In the genomic region with DNA sequence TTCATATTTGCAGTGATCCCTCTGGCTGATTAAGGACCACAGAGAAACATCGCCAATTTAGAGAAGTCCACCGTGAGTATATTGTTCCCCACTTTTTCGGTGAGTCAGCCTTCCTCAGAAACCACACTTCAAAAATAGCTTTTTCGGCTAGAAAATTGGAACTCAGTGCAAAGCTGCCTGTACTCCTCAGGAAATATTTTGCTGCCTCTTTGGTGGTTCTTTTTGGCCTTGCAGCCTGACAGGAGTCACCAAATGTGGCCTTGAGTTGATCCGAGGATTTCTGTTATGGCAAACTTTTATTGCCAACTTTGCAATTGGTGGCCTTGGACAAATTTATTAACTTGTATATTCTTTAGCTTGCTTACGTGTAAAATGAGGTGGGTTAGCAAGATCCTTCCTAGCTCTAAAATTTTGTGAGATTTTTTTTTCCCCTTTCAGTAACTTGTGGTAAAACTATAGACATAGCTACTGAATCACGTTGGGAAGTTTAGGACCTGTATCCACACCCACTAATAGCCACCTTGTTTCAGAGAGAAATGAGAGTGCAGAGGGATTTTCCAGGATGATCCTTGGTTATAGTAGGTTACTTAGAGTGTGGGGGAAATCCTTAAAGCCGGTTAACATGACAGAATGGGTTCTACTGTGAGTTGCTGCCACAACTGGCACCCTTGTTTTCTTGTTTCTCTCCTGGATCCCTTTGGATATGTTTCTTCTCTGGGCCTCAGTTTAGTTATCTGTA, we compare ENCODE assay signal across 8 cellular contexts. TPM values are rescaled to one million over a fixed set of nuclear protein-coding genes. Genes with fewer than 3 reads are reported as not detected.
A peak's percentile ranks its signal among the peaks of the same experiment; 100 is the strongest.
DNase-seq lines count a peak whose midpoint lies in the region; ATAC-seq and TF ChIP-seq lines count a peak whose summit lies in the region.

No MANE protein-coding gene starts in this region.

- WGBS in upper lobe of left lung, 2 donors = 42 to 54% methylated on average over 8 of the region's 8 CpGs

- ATAC-seq in activated T-cell treated with anti-CD3 and anti-CD28 coated beads, Interleukin-2, amount 50 U/mL, for 72 hours (replicated peaks in 1 of 2) = peak; percentile 25 to 57
- peak in 1 of 2 donors; percentile 61 for ATAC-seq in upper lobe of left lung (ENCODE audit: low FRiP score in 2 of 2)
- ATAC-seq in HG02623 (IDR thresholded peaks at IDR 0.05; ENCODE audit: unreplicated experiment) = no peak
- no peak for ATAC-seq in GM21423 (IDR thresholded peaks at IDR 0.05; ENCODE audit: unreplicated experiment)

- TF ChIP-seq CTCF in upper lobe of left lung (IDR thresholded peaks at IDR 0.05) = no peak

- peak overlapping the region; percentile 53 for H3K4me3 Mint-ChIP-seq in activated naive CD4-positive, alpha-beta T cell treated with anti-CD3 and anti-CD28 coated beads for 36 hours
- H3K4me3 Mint-ChIP-seq in activated T-cell treated with anti-CD3 and anti-CD28 coated beads, Interleukin-2, amount 50 U/mL, for 72 hours = peak overlapping the region; percentile 71 to 92

- peaks cover 81% of the 10 kb centered on the region for H3K4me1 Mint-ChIP-seq in activated naive CD4-positive, alpha-beta T cell treated with anti-CD3 and anti-CD28 coated beads for 36 hours (ENCODE audit: low read depth)
- peaks cover 92% of the 10 kb centered on the region for H3K4me1 Mint-ChIP-seq in activated T-cell treated with anti-CD3 and anti-CD28 coated beads, Interleukin-2, amount 50 U/mL, for 72 hours (ENCODE audit: low read depth)

- no peak for TF ChIP-seq EP300 in upper lobe of left lung (IDR thresholded peaks at IDR 0.05)

- no peak for DNase-seq in activated naive CD4-positive, alpha-beta T cell treated with anti-CD3 and anti-CD28 coated beads for 36 hours
- no peak for DNase-seq in activated naive CD4-positive, alpha-beta T cell (lab: John Stamatoyannopoulos, UW)
- DNase-seq in activated T-cell treated with anti-CD3 and anti-CD28 coated beads, Interleukin-2, amount 50 U/mL, for 72 hours = no peak
- DNase-seq in iris pigment epithelial cell (ENCODE audit: low read depth) (peak; percentile 47), upper lobe of left lung (no peak), posterior cingulate gyrus (no peak)

- H3K27me3 Mint-ChIP-seq in activated naive CD4-positive, alpha-beta T cell treated with anti-CD3 and anti-CD28 coated beads for 36 hours (ENCODE audit: low read depth) = no peaks in the 10 kb centered on the region
- H3K27me3 Mint-ChIP-seq in activated T-cell treated with anti-CD3 and anti-CD28 coated beads, Interleukin-2, amount 50 U/mL, for 72 hours (ENCODE audit: low read depth) = no peaks in the 10 kb centered on the region

- H3K27me3 ChIP-seq in upper lobe of left lung = no peaks in the 10 kb centered on the region

- H3K9me3 ChIP-seq in upper lobe of left lung = no peaks in the 10 kb centered on the region

- H3K4me1 ChIP-seq in upper lobe of left lung = peaks cover 65 to 88% (median 78%) of the 10 kb centered on the region in 4 donors

- peaks cover 31% of the 10 kb centered on the region for H3K36me3 Mint-ChIP-seq in activated naive CD4-positive, alpha-beta T cell treated with anti-CD3 and anti-CD28 coated beads for 36 hours (ENCODE audit: low read depth)
- peaks cover 11 to 35% of the 10 kb centered on the region in 2 donors for H3K36me3 Mint-ChIP-seq in activated T-cell treated with anti-CD3 and anti-CD28 coated beads, Interleukin-2, amount 50 U/mL, for 72 hours (ENCODE audit: insufficient read depth in 2 of 2)

- TF ChIP-seq POLR2A in upper lobe of left lung (IDR thresholded peaks at IDR 0.05) = no peak

- intact Hi-C loops in activated naive CD4-positive, alpha-beta T cell treated with anti-CD3 and anti-CD28 coated beads for 36 hours (cut with micrococcal nuclease) = loop anchor here (2.0 kb wide), 1 partner anchor 14 kb away; a partner anchor contains a TSS
- intact Hi-C loops in posterior cingulate gyrus (cut with DNase I) = no loop called here

- no peaks in the 10 kb centered on the region for H3K9me3 Mint-ChIP-seq in activated naive CD4-positive, alpha-beta T cell treated with anti-CD3 and anti-CD28 coated beads for 36 hours
- H3K9me3 Mint-ChIP-seq in activated T-cell treated with anti-CD3 and anti-CD28 coated beads, Interleukin-2, amount 50 U/mL, for 72 hours = peaks cover 0 to 1% of the 10 kb centered on the region in 2 donors

- H3K4me3 ChIP-seq in upper lobe of left lung = no peak overlapping the region

- peak overlapping the region; percentile 63 to 96 (median 84) for H3K27ac ChIP-seq in upper lobe of left lung

- peak overlapping the region; percentile 96 for H3K27ac Mint-ChIP-seq in activated naive CD4-positive, alpha-beta T cell treated with anti-CD3 and anti-CD28 coated beads for 36 hours
- H3K27ac Mint-ChIP-seq in activated T-cell treated with anti-CD3 and anti-CD28 coated beads, Interleukin-2, amount 50 U/mL, for 72 hours = peak overlapping the region; percentile 100

- peaks cover 0 to 3% (median 0%) of the 10 kb centered on the region in 4 donors for H3K36me3 ChIP-seq in upper lobe of left lung

- CTCF ChIA-PET in activated naive CD4-positive, alpha-beta T cell treated with anti-CD3 and anti-CD28 coated beads for 36 hours (lab: Charles Lee) = interaction anchor here (0.6 to 4.1 kb wide), 7 partner anchors 9 to 317 kb away, joined by 3 to 22 read pairs (median 3); a partner anchor contains a TSS

RNA-seq across cellular contexts. Expression of a gene that starts 9.9 kb away (rescaled TPM):
- total RNA-seq in activated naive CD4-positive, alpha-beta T cell treated with anti-CD3 and anti-CD28 coated beads for 36 hours = 10 to 100 TPM; 66.4 to 71.5 TPM
- total RNA-seq in activated T-cell treated with anti-CD3 and anti-CD28 coated beads, Interleukin-2, amount 50 U/mL, for 72 hours = 100 to 1,000 TPM in 1 of 2 donors, 10 to 100 TPM in 1; 93.1 to 106 TPM
- 100 to 1,000 TPM in 4 of 6 donors, 10 to 100 TPM in 2; 34.6 to 145 (median 125) TPM for total RNA-seq in upper lobe of left lung

RNA-seq across cellular contexts. Expression of a gene that starts 14.5 kb away (rescaled TPM):
- total RNA-seq in activated naive CD4-positive, alpha-beta T cell treated with anti-CD3 and anti-CD28 coated beads for 36 hours = 10 to 100 TPM; 65.7 to 66.0 TPM
- 10 to 100 TPM; 81.5 to 95.3 TPM for total RNA-seq in activated T-cell treated with anti-CD3 and anti-CD28 coated beads, Interleukin-2, amount 50 U/mL, for 72 hours
- total RNA-seq in upper lobe of left lung = 10 to 100 TPM; 36.8 to 71.9 (median 50.5) TPM

RNA-seq across cellular contexts. Expression of a gene that starts 27.8 kb away (rescaled TPM):
- not detected for total RNA-seq in activated naive CD4-positive, alpha-beta T cell treated with anti-CD3 and anti-CD28 coated beads for 36 hours
- total RNA-seq in activated T-cell treated with anti-CD3 and anti-CD28 coated beads, Interleukin-2, amount 50 U/mL, for 72 hours = not detected
- total RNA-seq in upper lobe of left lung = 1 to 10 TPM in 1 of 6 donors, under 1 TPM in 3, not detected in 2; 0.17 to 4.2 (median 0.40) TPM

RNA-seq across cellular contexts. Expression of a gene that starts 42.5 kb away (rescaled TPM):
- total RNA-seq in activated naive CD4-positive, alpha-beta T cell treated with anti-CD3 and anti-CD28 coated beads for 36 hours = 10 to 100 TPM; 23.3 to 25.2 TPM
- total RNA-seq in activated T-cell treated with anti-CD3 and anti-CD28 coated beads, Interleukin-2, amount 50 U/mL, for 72 hours = 10 to 100 TPM; 32.2 to 41.9 TPM
- 100 to 1,000 TPM in 1 of 6 donors, 10 to 100 TPM in 5; 30.2 to 212 (median 53.0) TPM for total RNA-seq in upper lobe of left lung

Comparison
In these comparisons a context has a peak if more than half of its experiments do, and no peak if none do; other contexts are left out.
1. ATAC-seq: peak in activated T-cell treated with anti-CD3 and anti-CD28 coated beads, Interleukin-2, amount 50 U/mL, for 72 hours (2 of 2); none in HG02623 (single experiment) and GM21423 (single experiment).